Comparison of ENCODE assay signal across 25 cellular contexts in the genomic region with DNA sequence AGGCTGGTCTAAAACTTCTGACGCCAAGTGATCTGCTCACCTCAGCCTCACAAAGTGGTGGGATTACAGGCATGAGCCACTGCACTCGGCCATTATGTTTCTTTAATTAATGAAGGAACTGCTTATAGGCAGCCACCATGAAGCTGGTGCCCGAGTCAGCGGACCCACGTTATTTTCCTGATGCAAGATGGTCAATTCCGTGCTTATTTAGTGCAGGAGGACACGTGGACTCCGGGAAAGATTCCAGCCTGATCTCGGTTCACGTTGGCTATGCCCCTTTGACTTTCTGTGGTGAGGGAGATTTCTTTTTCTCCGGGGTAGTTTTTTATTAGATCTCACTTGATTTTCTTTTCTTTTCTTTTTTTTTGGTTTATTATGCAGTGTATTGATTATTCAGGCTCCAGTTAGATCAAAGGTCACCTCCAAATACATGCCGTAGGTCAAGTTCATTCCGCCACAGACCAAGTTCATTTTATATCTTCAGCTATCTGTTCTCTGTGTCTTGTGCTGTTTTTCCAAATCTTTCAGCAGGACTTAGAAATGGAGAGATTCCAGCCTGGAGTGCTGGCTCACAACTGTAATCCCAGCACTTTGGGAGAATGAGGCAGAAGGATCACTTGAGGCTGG.
"Had no signal": no experiment of that assay in that cellular context is flagged by ENCODE, and none has a peak within 500 bp of the region (broad histone marks: within the 10 kb centered on the region; RNA-seq: fewer than 3 reads in every experiment).

No MANE protein-coding gene starts in this region.

- H3K27ac ChIP-seq: adrenal gland, ascending aorta, brain microvascular endothelial cell, colonic mucosa, esophagus squamous epithelium, heart right ventricle, lower lobe of right lung, stomach had no signal

- H3K4me3 ChIP-seq: adrenal gland, ascending aorta, colonic mucosa, esophagus squamous epithelium, gastroesophageal sphincter, heart right ventricle, lower lobe of right lung, stomach, vagina had no signal

- DNase-seq: activated CD4-positive, alpha-beta T cell treated with anti-CD3 and anti-CD28 coated beads for 4 hours; activated CD4-positive, alpha-beta T cell treated with anti-CD3 and anti-CD28 coated beads, Interleukin-2, amount 50 U/mL, for 48 hours; activated CD8-positive, alpha-beta memory T cell treated with anti-CD3 and anti-CD28 coated beads, Interleukin-2, amount 50 U/mL, for 48 hours; activated naive CD4-positive, alpha-beta T cell; activated T-cell treated with anti-CD3 and anti-CD28 coated beads, Interleukin-2, amount 50 U/mL, for 4 hours; adrenal gland; brain microvascular endothelial cell; colonic mucosa; endodermal cell; esophagus squamous epithelium; heart right ventricle; islet precursor cell; left colon; lower lobe of right lung; natural killer cell; retina; stimulated activated CD4-positive, alpha-beta T cell treated with anti-CD3 and anti-CD28 coated beads, Interleukin-12 subunit alpha, Interleukin-12 subunit beta, amount 100 ng/mL, for 4 hours; stomach had no signal

- H3K27ac Mint-ChIP-seq: activated T-helper 2 cell treated with anti-CD3 and anti-CD28 coated beads, Interferon-gamma antibody, Interleukin-2, Interleukin-4, amounts not matched to agents 10 μg/mL and 5 μg/mL and 100 μg/mL, durations not matched to agents 14 hours and 24 hours and 36 hours; endodermal cell; progenitor cell of endocrine pancreas; type B pancreatic cell had no signal

- H3K9me3 Mint-ChIP-seq: activated T-cell treated with anti-CD3 and anti-CD28 coated beads, Interleukin-2, amount 50 U/mL, for 4 hours; activated T-helper 2 cell treated with anti-CD3 and anti-CD28 coated beads, Interferon-gamma antibody, Interleukin-2, Interleukin-4, amounts not matched to agents 10 μg/mL and 5 μg/mL and 100 μg/mL, durations not matched to agents 14 hours and 24 hours and 36 hours; endodermal cell; natural killer cell; type B pancreatic cell had no signal

- H3K36me3 Mint-ChIP-seq: natural killer cell had no signal

- H3K4me3 Mint-ChIP-seq: activated naive CD8-positive, alpha-beta T cell; activated T-cell treated with anti-CD3 and anti-CD28 coated beads, Interleukin-2, amount 50 U/mL, for 4 hours; endodermal cell; type B pancreatic cell had no signal

- H3K4me1 ChIP-seq: adrenal gland, ascending aorta had no signal

- H3K9me3 ChIP-seq: adrenal gland, ascending aorta, colonic mucosa, esophagus squamous epithelium, gastroesophageal sphincter, heart right ventricle, lower lobe of right lung, stomach, vagina had no signal

- H3K27me3 ChIP-seq: adrenal gland, ascending aorta, brain microvascular endothelial cell, colonic mucosa, esophagus squamous epithelium, gastroesophageal sphincter, vagina had no signal

- ATAC-seq: activated T-cell treated with anti-CD3 and anti-CD28 coated beads, Interleukin-2, amount 50 U/mL, for 4 hours; gastroesophageal sphincter; heart right ventricle; lower lobe of right lung; natural killer cell had no signal

- H3K27me3 Mint-ChIP-seq: activated naive CD8-positive, alpha-beta T cell had no signal

- H3K36me3 ChIP-seq: adrenal gland, ascending aorta, brain microvascular endothelial cell, colonic mucosa, esophagus squamous epithelium, gastroesophageal sphincter, heart right ventricle, lower lobe of right lung, stomach, vagina had no signal
